In the genomic region with DNA sequence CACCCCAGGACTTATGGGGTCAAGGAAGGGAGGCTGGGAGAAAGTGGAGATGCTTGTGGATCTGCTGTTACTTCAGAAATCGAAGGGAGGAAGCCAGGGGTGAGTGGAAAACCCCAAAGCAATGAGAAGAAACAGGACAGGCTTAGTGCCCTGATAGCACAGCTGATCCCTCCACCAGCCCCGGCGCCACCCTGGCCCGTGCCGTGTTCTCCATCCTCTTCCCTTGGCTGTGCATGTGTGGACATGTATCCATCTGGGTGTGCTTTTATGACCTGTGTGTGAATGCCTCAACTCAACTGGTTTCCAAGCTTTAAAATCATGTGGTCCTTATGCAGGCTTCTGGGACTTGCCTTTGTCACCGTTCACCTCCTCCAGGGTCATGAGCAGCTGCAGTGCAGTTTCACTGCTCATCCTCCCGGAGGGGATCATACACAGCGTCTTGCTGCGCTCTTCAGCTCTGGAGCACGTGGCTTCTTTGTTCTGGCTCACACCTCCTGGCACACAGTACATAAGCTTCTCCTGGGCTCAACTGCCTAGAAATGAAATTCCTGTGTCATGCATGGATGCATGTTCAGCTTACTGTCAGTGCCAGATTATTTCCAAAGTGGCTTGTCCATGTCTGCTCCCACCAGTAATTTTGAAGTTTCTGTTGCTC, we compare ENCODE assay signal across 1 cellular context.
TF ChIP-seq lines count a peak whose summit lies in the region.

No MANE protein-coding gene starts in this region.

TF ChIP-seq in GM23338, 12 proteins besides CTCF, POLR2A, EP300 and RAD21 (continued from another document):
- TF ChIP-seq, protein P1, sequence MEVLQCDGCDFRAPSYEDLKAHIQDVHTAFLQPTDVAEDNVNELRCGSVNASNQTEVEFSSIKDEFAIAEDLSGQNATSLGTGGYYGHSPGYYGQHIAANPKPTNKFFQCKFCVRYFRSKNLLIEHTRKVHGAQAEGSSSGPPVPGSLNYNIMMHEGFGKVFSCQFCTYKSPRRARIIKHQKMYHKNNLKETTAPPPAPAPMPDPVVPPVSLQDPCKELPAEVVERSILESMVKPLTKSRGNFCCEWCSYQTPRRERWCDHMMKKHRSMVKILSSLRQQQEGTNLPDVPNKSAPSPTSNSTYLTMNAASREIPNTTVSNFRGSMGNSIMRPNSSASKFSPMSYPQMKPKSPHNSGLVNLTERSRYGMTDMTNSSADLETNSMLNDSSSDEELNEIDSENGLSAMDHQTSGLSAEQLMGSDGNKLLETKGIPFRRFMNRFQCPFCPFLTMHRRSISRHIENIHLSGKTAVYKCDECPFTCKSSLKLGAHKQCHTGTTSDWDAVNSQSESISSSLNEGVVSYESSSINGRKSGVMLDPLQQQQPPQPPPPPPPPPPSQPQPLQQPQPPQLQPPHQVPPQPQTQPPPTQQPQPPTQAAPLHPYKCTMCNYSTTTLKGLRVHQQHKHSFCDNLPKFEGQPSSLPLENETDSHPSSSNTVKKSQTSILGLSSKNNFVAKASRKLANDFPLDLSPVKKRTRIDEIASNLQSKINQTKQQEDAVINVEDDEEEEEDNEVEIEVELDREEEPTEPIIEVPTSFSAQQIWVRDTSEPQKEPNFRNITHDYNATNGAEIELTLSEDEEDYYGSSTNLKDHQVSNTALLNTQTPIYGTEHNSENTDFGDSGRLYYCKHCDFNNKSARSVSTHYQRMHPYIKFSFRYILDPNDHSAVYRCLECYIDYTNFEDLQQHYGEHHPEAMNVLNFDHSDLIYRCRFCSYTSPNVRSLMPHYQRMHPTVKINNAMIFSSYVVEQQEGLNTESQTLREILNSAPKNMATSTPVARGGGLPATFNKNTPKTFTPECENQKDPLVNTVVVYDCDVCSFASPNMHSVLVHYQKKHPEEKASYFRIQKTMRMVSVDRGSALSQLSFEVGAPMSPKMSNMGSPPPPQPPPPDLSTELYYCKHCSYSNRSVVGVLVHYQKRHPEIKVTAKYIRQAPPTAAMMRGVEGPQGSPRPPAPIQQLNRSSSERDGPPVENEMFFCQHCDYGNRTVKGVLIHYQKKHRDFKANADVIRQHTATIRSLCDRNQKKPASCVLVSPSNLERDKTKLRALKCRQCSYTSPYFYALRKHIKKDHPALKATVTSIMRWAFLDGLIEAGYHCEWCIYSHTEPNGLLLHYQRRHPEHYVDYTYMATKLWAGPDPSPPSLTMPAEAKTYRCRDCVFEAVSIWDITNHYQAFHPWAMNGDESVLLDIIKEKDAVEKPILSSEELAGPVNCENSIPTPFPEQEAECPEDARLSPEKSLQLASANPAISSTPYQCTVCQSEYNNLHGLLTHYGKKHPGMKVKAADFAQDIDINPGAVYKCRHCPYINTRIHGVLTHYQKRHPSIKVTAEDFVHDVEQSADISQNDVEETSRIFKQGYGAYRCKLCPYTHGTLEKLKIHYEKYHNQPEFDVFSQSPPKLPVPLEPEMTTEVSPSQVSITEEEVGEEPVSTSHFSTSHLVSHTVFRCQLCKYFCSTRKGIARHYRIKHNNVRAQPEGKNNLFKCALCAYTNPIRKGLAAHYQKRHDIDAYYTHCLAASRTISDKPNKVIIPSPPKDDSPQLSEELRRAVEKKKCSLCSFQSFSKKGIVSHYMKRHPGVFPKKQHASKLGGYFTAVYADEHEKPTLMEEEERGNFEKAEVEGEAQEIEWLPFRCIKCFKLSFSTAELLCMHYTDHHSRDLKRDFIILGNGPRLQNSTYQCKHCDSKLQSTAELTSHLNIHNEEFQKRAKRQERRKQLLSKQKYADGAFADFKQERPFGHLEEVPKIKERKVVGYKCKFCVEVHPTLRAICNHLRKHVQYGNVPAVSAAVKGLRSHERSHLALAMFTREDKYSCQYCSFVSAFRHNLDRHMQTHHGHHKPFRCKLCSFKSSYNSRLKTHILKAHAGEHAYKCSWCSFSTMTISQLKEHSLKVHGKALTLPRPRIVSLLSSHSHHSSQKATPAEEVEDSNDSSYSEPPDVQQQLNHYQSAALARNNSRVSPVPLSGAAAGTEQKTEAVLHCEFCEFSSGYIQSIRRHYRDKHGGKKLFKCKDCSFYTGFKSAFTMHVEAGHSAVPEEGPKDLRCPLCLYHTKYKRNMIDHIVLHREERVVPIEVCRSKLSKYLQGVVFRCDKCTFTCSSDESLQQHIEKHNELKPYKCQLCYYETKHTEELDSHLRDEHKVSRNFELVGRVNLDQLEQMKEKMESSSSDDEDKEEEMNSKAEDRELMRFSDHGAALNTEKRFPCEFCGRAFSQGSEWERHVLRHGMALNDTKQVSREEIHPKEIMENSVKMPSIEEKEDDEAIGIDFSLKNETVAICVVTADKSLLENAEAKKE (CRISPR knock-in tag; IDR thresholded peaks at IDR 0.05) = no peak
- no peak for TF ChIP-seq STAT1 (IDR thresholded peaks at IDR 0.05; ENCODE audit: unreplicated experiment)
- TF ChIP-seq EZH2 (IDR thresholded peaks at IDR 0.05; ENCODE audit: low read depth, unreplicated experiment) = no peak
- no peak for TF ChIP-seq EZH2phosphoT487 (IDR thresholded peaks at IDR 0.05; ENCODE audit: unreplicated experiment)
- TF ChIP-seq JUNB (IDR thresholded peaks at IDR 0.05; ENCODE audit: unreplicated experiment) = no peak
- TF ChIP-seq NANOG (IDR thresholded peaks at IDR 0.05; ENCODE audit: borderline replicate concordance) = no peak
- no peak for TF ChIP-seq CREB1 (CRISPR knock-in tag; IDR thresholded peaks at IDR 0.05; ENCODE audit: low read depth)
- TF ChIP-seq ZNF114 (CRISPR knock-in tag; IDR thresholded peaks at IDR 0.05) = no peak
- no peak for TF ChIP-seq ZNF331 (CRISPR knock-in tag; IDR thresholded peaks at IDR 0.05; ENCODE audit: low read depth)
- TF ChIP-seq, protein P2, sequence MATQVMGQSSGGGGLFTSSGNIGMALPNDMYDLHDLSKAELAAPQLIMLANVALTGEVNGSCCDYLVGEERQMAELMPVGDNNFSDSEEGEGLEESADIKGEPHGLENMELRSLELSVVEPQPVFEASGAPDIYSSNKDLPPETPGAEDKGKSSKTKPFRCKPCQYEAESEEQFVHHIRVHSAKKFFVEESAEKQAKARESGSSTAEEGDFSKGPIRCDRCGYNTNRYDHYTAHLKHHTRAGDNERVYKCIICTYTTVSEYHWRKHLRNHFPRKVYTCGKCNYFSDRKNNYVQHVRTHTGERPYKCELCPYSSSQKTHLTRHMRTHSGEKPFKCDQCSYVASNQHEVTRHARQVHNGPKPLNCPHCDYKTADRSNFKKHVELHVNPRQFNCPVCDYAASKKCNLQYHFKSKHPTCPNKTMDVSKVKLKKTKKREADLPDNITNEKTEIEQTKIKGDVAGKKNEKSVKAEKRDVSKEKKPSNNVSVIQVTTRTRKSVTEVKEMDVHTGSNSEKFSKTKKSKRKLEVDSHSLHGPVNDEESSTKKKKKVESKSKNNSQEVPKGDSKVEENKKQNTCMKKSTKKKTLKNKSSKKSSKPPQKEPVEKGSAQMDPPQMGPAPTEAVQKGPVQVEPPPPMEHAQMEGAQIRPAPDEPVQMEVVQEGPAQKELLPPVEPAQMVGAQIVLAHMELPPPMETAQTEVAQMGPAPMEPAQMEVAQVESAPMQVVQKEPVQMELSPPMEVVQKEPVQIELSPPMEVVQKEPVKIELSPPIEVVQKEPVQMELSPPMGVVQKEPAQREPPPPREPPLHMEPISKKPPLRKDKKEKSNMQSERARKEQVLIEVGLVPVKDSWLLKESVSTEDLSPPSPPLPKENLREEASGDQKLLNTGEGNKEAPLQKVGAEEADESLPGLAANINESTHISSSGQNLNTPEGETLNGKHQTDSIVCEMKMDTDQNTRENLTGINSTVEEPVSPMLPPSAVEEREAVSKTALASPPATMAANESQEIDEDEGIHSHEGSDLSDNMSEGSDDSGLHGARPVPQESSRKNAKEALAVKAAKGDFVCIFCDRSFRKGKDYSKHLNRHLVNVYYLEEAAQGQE (IDR thresholded peaks at IDR 0.05; ENCODE audit: unreplicated experiment) = no peak
